In the genomic region with DNA sequence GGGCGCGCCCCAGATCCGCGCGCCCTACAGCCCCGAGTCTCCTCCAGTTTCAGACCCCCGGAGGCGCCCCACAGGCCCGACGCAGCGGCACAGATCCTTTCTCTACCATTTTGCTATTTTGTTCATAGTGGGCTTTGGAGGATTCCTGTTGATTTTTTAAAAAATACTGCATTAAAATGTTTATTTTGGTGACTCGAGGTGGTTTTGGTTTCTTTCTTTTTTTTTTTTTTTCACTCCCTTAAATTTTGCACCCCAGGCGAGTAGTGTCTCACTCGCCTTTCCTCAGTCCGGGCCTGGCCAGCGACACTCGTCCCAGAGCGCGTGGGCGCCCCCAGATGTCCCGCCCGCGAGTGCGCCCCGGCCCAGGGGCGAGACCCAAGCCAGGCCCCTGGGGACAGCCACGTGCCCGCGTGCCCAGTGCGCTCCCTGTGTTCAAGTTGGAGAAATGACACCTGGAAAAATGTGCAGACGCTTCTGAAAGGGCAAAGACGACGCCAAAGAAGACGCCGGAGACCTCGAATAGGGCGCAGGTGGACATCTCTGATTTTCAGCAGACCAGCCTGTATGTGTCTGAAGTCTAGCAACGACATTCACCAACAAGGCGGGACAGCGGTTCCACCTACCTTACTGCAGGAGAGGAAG, we compare ENCODE assay signal across 8 cellular contexts. TPM values are rescaled to one million over a fixed set of nuclear protein-coding genes. Genes with fewer than 3 reads are reported as not detected.
DNase-seq lines count a peak whose midpoint lies in the region; ATAC-seq and TF ChIP-seq lines count a peak whose summit lies in the region.

No MANE protein-coding gene starts in this region.

- H3K4me3 ChIP-seq in HUES6 (ENCODE audit: low read depth, low read length) = peak overlapping the region; percentile 62
- peak overlapping the region; percentile 70 for H3K4me3 ChIP-seq in PC-3 (ENCODE audit: low read length)
- peak overlapping the region; percentile 38 to 57 (median 42) for H3K4me3 ChIP-seq in mammary epithelial cell (replicated peaks in 1 of 3; ENCODE audit: insufficient read depth in 1 of 3, low read depth in 2 of 3, low read length in 3 of 3)
- H3K4me3 ChIP-seq in skeletal muscle cell (ENCODE audit: low read depth, low read length) = peak overlapping the region; percentile 69

- intact Hi-C loops in PC-3 (cut with micrococcal nuclease) = loop anchor here (1.0 kb wide), 2 partner anchors 96 to 192 kb away; no protein-coding TSS in a partner anchor
- intact Hi-C loops in mammary epithelial cell (cut with micrococcal nuclease) = loop anchor here (1.0 kb wide), 2 partner anchors 96 to 192 kb away; no protein-coding TSS in a partner anchor

- peak; percentile 31 for ATAC-seq in PC-3

- CTCF ChIA-PET in PC-3 (lab: Charles Lee) = interaction anchor here (0.7 kb wide), 1 partner anchor 75 kb away, joined by 3 read pairs; no protein-coding TSS in a partner anchor
- CTCF ChIA-PET in mammary epithelial cell (lab: Charles Lee; ENCODE audit: low non-redundant PET) = no interaction called here

- no peaks in the 10 kb centered on the region for H3K36me3 Mint-ChIP-seq in immature natural killer cell

- POLR2A ChIA-PET in PC-3 (lab: Charles Lee; ENCODE audit: unreplicated experiment) = interaction anchor here (0.5 kb wide), 1 partner anchor 59 kb away, joined by 24 read pairs; no protein-coding TSS in a partner anchor

- H3K79me2 ChIP-seq in PC-3 (ENCODE audit: low read length) (no peaks in the 10 kb centered on the region), mammary epithelial cell (ENCODE audit: insufficient read depth, low read length) (no peaks in the 10 kb centered on the region)

- DNase-seq in PC-3 (peak; percentile 48), mammary epithelial cell (peak; percentile 37), immature natural killer cell (no peak), skeletal muscle cell (ENCODE audit: low read depth) (peak; percentile 1)
- DNase-seq in central memory CD4-positive, alpha-beta T cell = no peak

- H3K36me3 ChIP-seq in HUES6 (ENCODE audit: control insufficient read depth, insufficient read depth, low read length) (no peaks in the 10 kb centered on the region), PC-3 (ENCODE audit: low read depth, low read length) (no peaks in the 10 kb centered on the region), mammary epithelial cell (ENCODE audit: insufficient read depth, low read length) (no peaks in the 10 kb centered on the region)

- peaks cover 10% of the 10 kb centered on the region for H3K27me3 ChIP-seq in HUES6 (ENCODE audit: control insufficient read depth, insufficient read depth, low read length)
- H3K27me3 ChIP-seq in PC-3 (ENCODE audit: low read length) = peaks cover 7% of the 10 kb centered on the region; the same call in 1 of the 2 replicates
- peaks cover 7% of the 10 kb centered on the region for H3K27me3 ChIP-seq in mammary epithelial cell (ENCODE audit: insufficient read depth, low read length)

- no peaks in the 10 kb centered on the region for H3K9me2 ChIP-seq in PC-3 (replicated peaks; ENCODE audit: low read length)

- in situ Hi-C loops in mammary epithelial cell (cut with MboI; ENCODE audit: low sequenced_read_pairs in 2 of 2) = loop anchor here (10.0 kb wide), 1 partner anchor 100 kb away; no protein-coding TSS in a partner anchor

- H2AFZ ChIP-seq in PC-3 (ENCODE audit: low read length) (peak overlapping the region; percentile 99), mammary epithelial cell (ENCODE audit: low read depth, low read length) (peak overlapping the region; percentile 79)

- no peaks in the 10 kb centered on the region for H3K9me3 Mint-ChIP-seq in immature natural killer cell

- H3K27me3 Mint-ChIP-seq in immature natural killer cell (ENCODE audit: low read depth in 3 of 3) = peaks cover 12 to 21% (median 15%) of the 10 kb centered on the region in 3 donors

- peaks cover 0 to 5% of the 10 kb centered on the region in 2 donors for H3K4me1 Mint-ChIP-seq in immature natural killer cell

- H3K27ac ChIP-seq in 22Rv1 = no peak overlapping the region
- no peak overlapping the region for H3K27ac ChIP-seq in HUES6 (ENCODE audit: low read depth, low read length)
- no peak overlapping the region for H3K27ac ChIP-seq in PC-3 (ENCODE audit: low read length)
- H3K27ac ChIP-seq in mammary epithelial cell (ENCODE audit: insufficient read depth, low read depth, low read length) = no peak overlapping the region

- H3K27ac Mint-ChIP-seq in immature natural killer cell = no peak overlapping the region

- no peaks in the 10 kb centered on the region for H3F3A ChIP-seq in PC-3 (ENCODE audit: low read length, unreplicated experiment)

- WGBS in mammary epithelial cell (ENCODE audit: low coverage, missing lambda C conversion rate) = 6% methylated on average over 32 of the region's 40 CpGs

- H3K9me3 ChIP-seq in HUES6 (ENCODE audit: control insufficient read depth, insufficient read depth, low read depth, low read length) (no peaks in the 10 kb centered on the region), PC-3 (ENCODE audit: low read length) (no peaks in the 10 kb centered on the region), mammary epithelial cell (replicated peaks; ENCODE audit: insufficient read depth, low read length) (no peaks in the 10 kb centered on the region)

- H3K4me1 ChIP-seq in HUES6 (ENCODE audit: control insufficient read depth, insufficient read depth, low read length) = peaks cover 14% of the 10 kb centered on the region
- H3K4me1 ChIP-seq in PC-3 (ENCODE audit: insufficient read depth, low read length) = peaks cover 16% of the 10 kb centered on the region
- H3K4me1 ChIP-seq in mammary epithelial cell (ENCODE audit: insufficient read depth, low read length) = no peaks in the 10 kb centered on the region

- H4K20me1 ChIP-seq in PC-3 (ENCODE audit: low read length) = no peaks in the 10 kb centered on the region
- no peaks in the 10 kb centered on the region for H4K20me1 ChIP-seq in mammary epithelial cell (ENCODE audit: insufficient read depth, low read length)

- H3K4me3 Mint-ChIP-seq in immature natural killer cell = peak overlapping the region; percentile 14 to 71 (median 63)

- BruUV-seq in PC-3 (replicated peaks; lab: Mats Ljungman, UMichigan) (no TSS peak), mammary epithelial cell (replicated peaks; lab: Mats Ljungman, UMichigan) (no TSS peak)

- H3K4me2 ChIP-seq in PC-3 (ENCODE audit: low read length) (peak overlapping the region; percentile 90), mammary epithelial cell (ENCODE audit: insufficient read depth, low read depth, low read length) (peak overlapping the region; percentile 79)

- TF ChIP-seq CTCF in 22Rv1 (IDR thresholded peaks at IDR 0.05) (peak; percentile 43), GM12872 (IDR thresholded peaks at IDR 0.05; ENCODE audit: insufficient read depth, low read depth, low read length) (peak; percentile 49), PC-3 (conservative IDR thresholded peaks at IDR 0.05; ENCODE audit: low read depth, low read length) (peak; percentile 57), mammary epithelial cell (conservative IDR thresholded peaks at IDR 0.05 in 1 of 2, IDR thresholded peaks at IDR 0.05 in 1 of 2; ENCODE audit: extremely low read depth in 1 of 2, insufficient read depth in 1 of 2, low read depth in 1 of 2, low read length in 2 of 2) (no peak)

- no peak overlapping the region for H3K9ac ChIP-seq in HUES6 (ENCODE audit: low read length)
- H3K9ac ChIP-seq in PC-3 (ENCODE audit: low read length) = peak overlapping the region; percentile 74
- H3K9ac ChIP-seq in mammary epithelial cell (ENCODE audit: insufficient read depth, low read length) = no peak overlapping the region

- dilution Hi-C loops in mammary epithelial cell (cut with HindIII; ENCODE audit: low sequenced_read_pairs) = no loop called here

RNA-seq across cellular contexts. Expression of a gene that starts 0.5 kb away (rescaled TPM):
- 13.7 and 41.5 TPM in 2 replicates for total RNA-seq in PC-3 (2014; rRNA removed)
- total RNA-seq in mammary epithelial cell = 10 to 100 TPM in 1 of 2 donors, 1 to 10 TPM in 1; 9.3 to 20.7 TPM
- 1.2 TPM for polyA plus RNA-seq in mammary epithelial cell
- polyA minus RNA-seq in mammary epithelial cell = 3.6 TPM
- polyA plus RNA-seq in immature natural killer cell = under 1 TPM; 0.03 to 0.29 (median 0.04) TPM

RNA-seq across cellular contexts. Expression of a gene that starts 54.0 kb away (rescaled TPM):
- total RNA-seq in PC-3 (2014; rRNA removed) (65.1 and 66.8 TPM in 2 replicates), mammary epithelial cell (10 to 100 TPM; 36.0 to 50.2 TPM)
- polyA plus RNA-seq in mammary epithelial cell (10.1 TPM), immature natural killer cell (1 to 10 TPM in 2 of 3 donors, under 1 TPM in 1; 0.86 to 7.8 (median 1.2) TPM)
- 12.3 TPM for polyA minus RNA-seq in mammary epithelial cell

Comparison
In these comparisons a context has a peak if more than half of its experiments do, and no peak if none do; other contexts are left out.
1. CTCF ChIP-seq: peak in 22Rv1 (single experiment), GM12872 (single experiment) and PC-3 (single experiment); none in mammary epithelial cell (0 of 2).
2. DNase-seq: peak in PC-3 (single experiment), mammary epithelial cell (single experiment) and skeletal muscle cell (single experiment); none in immature natural killer cell (0 of 3) and central memory CD4-positive, alpha-beta T cell (single experiment).
3. Peak in every context shown above with its lines, with median percentiles within 50 percentile points of each other: H3K4me3 ChIP-seq.